14 cellular contexts compared by ENCODE assay signal in genomic region chr7:139570119-139570518, GRCh38.
DNase-seq lines count a peak whose midpoint lies in the region; ATAC-seq, FAIRE-seq and TF ChIP-seq lines count a peak whose summit lies in the region.
"Had no signal": no experiment of that assay in that cellular context is flagged by ENCODE, and none has a peak within 500 bp of the region (broad histone marks: within the 10 kb centered on the region; RNA-seq: fewer than 3 reads in every experiment).

No MANE protein-coding gene starts in this region.

- peak; percentile 9 for TF ChIP-seq CTCF in retinal pigment epithelial cell (conservative IDR thresholded peaks at IDR 0.05; ENCODE audit: low read depth, low read length)

- H3K27ac Mint-ChIP-seq in activated naive CD4-positive, alpha-beta T cell treated with anti-CD3 and anti-CD28 coated beads, Interleukin-2, amount 10 ng/mL, durations not matched to agents 7 days and 5 days: no peak overlapping the region
- H3K27ac Mint-ChIP-seq: mesothelial cell of epicardium; T-helper 1 cell treated with Interleukin-12 subunit alpha and Interleukin-12 subunit beta and Interleukin-4 antibody, amounts not matched to agents 30 μg/mL and 1 μg/mL, for 36 hours had no signal

- H3K9me3 Mint-ChIP-seq in activated naive CD4-positive, alpha-beta T cell treated with anti-CD3 and anti-CD28 coated beads, Interleukin-2, amount 10 ng/mL, durations not matched to agents 7 days and 5 days: no peaks in the 10 kb centered on the region
- H3K9me3 Mint-ChIP-seq: mesothelial cell of epicardium; T-helper 1 cell treated with Interleukin-12 subunit alpha and Interleukin-12 subunit beta and Interleukin-4 antibody, amounts not matched to agents 30 μg/mL and 1 μg/mL, for 36 hours had no signal

- H3K9me3 ChIP-seq in adipocyte (ENCODE audit: control insufficient read depth, low read length): no peaks in the 10 kb centered on the region

- no peaks in the 10 kb centered on the region for H3K27me3 ChIP-seq in adipocyte (replicated peaks; ENCODE audit: control insufficient read depth, insufficient read depth, low read length)

- ATAC-seq in HG02623 (IDR thresholded peaks at IDR 0.05; ENCODE audit: unreplicated experiment): no peak
- ATAC-seq: PC-3 had no signal

- no peak overlapping the region for H3K9ac ChIP-seq in adipocyte (ENCODE audit: low read length)

- H3K4me1 ChIP-seq in adipocyte (ENCODE audit: control insufficient read depth, insufficient read depth, low read length): peaks cover 10% of the 10 kb centered on the region

- no peak overlapping the region for H3K4me3 Mint-ChIP-seq in activated naive CD4-positive, alpha-beta T cell treated with anti-CD3 and anti-CD28 coated beads, Interleukin-2, amount 10 ng/mL, durations not matched to agents 7 days and 5 days
- H3K4me3 Mint-ChIP-seq: CD4-positive, alpha-beta memory T cell; mesothelial cell of epicardium; T-helper 1 cell treated with Interleukin-12 subunit alpha and Interleukin-12 subunit beta and Interleukin-4 antibody, amounts not matched to agents 30 μg/mL and 1 μg/mL, for 36 hours had no signal

- H3K36me3 ChIP-seq in adipocyte (ENCODE audit: control insufficient read depth, insufficient read depth, low read length, severe bottlenecking): peaks cover 62% of the 10 kb centered on the region

- no peak for FAIRE-seq in urothelium cell line (lab: Jason Lieb, UNC)

- peaks cover 9% of the 10 kb centered on the region for H3K4me1 Mint-ChIP-seq in activated naive CD4-positive, alpha-beta T cell treated with anti-CD3 and anti-CD28 coated beads, Interleukin-2, amount 10 ng/mL, durations not matched to agents 7 days and 5 days
- H3K4me1 Mint-ChIP-seq: mesothelial cell of epicardium had no signal

- CTCF ChIA-PET in activated naive CD4-positive, alpha-beta T cell treated with anti-CD3 and anti-CD28 coated beads, Interleukin-2, amount 10 ng/mL, durations not matched to agents 7 days and 5 days (lab: Charles Lee): no interaction called here

- H3K27me3 Mint-ChIP-seq in activated naive CD4-positive, alpha-beta T cell treated with anti-CD3 and anti-CD28 coated beads, Interleukin-2, amount 10 ng/mL, durations not matched to agents 7 days and 5 days: no peaks in the 10 kb centered on the region
- H3K27me3 Mint-ChIP-seq: CD4-positive, alpha-beta memory T cell had no signal

- H3K36me3 Mint-ChIP-seq in activated naive CD4-positive, alpha-beta T cell treated with anti-CD3 and anti-CD28 coated beads, Interleukin-2, amount 10 ng/mL, durations not matched to agents 7 days and 5 days: peaks cover 1% of the 10 kb centered on the region

- H3K4me3 ChIP-seq in adipocyte (ENCODE audit: low read length): no peak overlapping the region
- H3K4me3 ChIP-seq in retinal pigment epithelial cell (ENCODE audit: low read length): no peak overlapping the region

- peak; percentile 29 for DNase-seq in GM03348 (ENCODE audit: low spot score)
- DNase-seq in adipocyte (ENCODE audit: low read depth): peak; percentile 6
- peak; percentile 73 to 82 for DNase-seq in hippocampal formation (lab: John Stamatoyannopoulos, UW)
- DNase-seq in retinal pigment epithelial cell (ENCODE audit: low read depth): no peak
- no peak for DNase-seq in activated naive CD4-positive, alpha-beta T cell treated with anti-CD3 and anti-CD28 coated beads, Interleukin-2, amount 10 ng/mL, durations not matched to agents 7 days and 5 days
- DNase-seq in T-helper 1 cell: no peak
- DNase-seq in urothelium cell line (ENCODE audit: low spot score): no peak
- DNase-seq: activated CD4-positive, alpha-beta T cell treated with anti-CD3 and anti-CD28 coated beads, Interleukin-2, amount 50 U/mL, for 1 hour; CD4-positive, alpha-beta memory T cell; PC-3; retina had no signal

Comparison
In these comparisons a context has a peak if more than half of its experiments do, and no peak if none do; other contexts are left out.
1. DNase-seq: peak in GM03348 (single experiment), adipocyte (single experiment) and hippocampal formation (2 of 2); none in retinal pigment epithelial cell (single experiment), activated naive CD4-positive, alpha-beta T cell treated with anti-CD3 and anti-CD28 coated beads, Interleukin-2, amount 10 ng/mL, durations not matched to agents 7 days and 5 days (single experiment), T-helper 1 cell (0 of 5) and urothelium cell line (single experiment).